In the genomic region with DNA sequence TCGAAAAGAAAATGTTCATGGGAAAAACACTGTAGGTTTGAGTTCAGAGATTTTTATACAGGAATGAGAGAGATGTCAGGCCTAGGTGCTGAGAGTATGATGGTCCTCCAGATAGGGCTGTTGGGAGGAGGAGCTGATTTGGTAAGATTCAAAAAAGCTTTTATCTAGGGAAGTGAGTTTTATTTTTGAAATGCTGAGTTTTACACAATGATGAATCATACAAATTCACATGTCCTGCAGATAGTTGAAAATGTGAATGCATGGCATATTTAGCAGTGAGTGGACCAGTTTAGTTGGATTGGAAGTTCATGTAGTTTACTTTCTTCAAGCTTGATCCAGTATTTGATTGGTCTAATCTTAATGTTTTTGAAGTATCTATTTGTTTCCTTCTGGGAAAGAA, we compare ENCODE assay signal across 23 cellular contexts.
DNase-seq lines count a peak whose midpoint lies in the region; ATAC-seq and TF ChIP-seq lines count a peak whose summit lies in the region.
"Had no signal": no experiment of that assay in that cellular context is flagged by ENCODE, and none has a peak within 500 bp of the region (broad histone marks: within the 10 kb centered on the region; RNA-seq: fewer than 3 reads in every experiment).

No MANE protein-coding gene starts in this region.

- DNase-seq in HS-5 (ENCODE audit: low read depth) (peak; percentile 34), astrocyte of the spinal cord (ENCODE audit: low read depth, low spot score) (peak; percentile 29), foreskin fibroblast (peak; percentile 36 to 59), progenitor cell of endocrine pancreas (ENCODE audit: low spot score, unreplicated experiment) (no peak), epidermal melanocyte (ENCODE audit: insufficient read length, low spot score) (no peak), T-helper 9 cell (no peak)
- DNase-seq: activated CD8-positive, alpha-beta memory T cell treated with anti-CD3 and anti-CD28 coated beads, Interleukin-2, amount 10 ng/mL, durations not matched to agents 7 days and 5 days; activated effector memory CD4-positive, alpha-beta T cell treated with anti-CD3 and anti-CD28 coated beads, Interleukin-2, amount 50 U/mL, for 16 hours; amniotic stem cell; CD8-positive, alpha-beta T cell; kidney; natural killer cell; NCI-H187; NCI-H524; SIG-M5; stimulated activated CD4-positive, alpha-beta T cell treated with anti-CD3 and anti-CD28 coated beads, Interleukin-15, amount 100 ng/mL, for 24 hours; stimulated activated naive CD4-positive, alpha-beta T cell treated with Interleukin-2 at 50 U/mL for 16 hours; T-helper 2 cell; upper lobe of left lung had no signal

- ATAC-seq in GM18520 (IDR thresholded peaks at IDR 0.05; ENCODE audit: unreplicated experiment) = no peak
- ATAC-seq: activated CD8-positive, alpha-beta memory T cell treated with anti-CD3 and anti-CD28 coated beads, Interleukin-2, amount 10 ng/mL, durations not matched to agents 7 days and 5 days; CD8-positive, alpha-beta T cell; natural killer cell had no signal

- H3K4me1 ChIP-seq in ACC112 (ENCODE audit: control insufficient read depth, insufficient read depth, low read length, unreplicated experiment) = peaks cover 23% of the 10 kb centered on the region

- no peak overlapping the region for H3K27ac Mint-ChIP-seq in progenitor cell of endocrine pancreas
- H3K27ac Mint-ChIP-seq: activated CD8-positive, alpha-beta memory T cell treated with anti-CD3 and anti-CD28 coated beads, Interleukin-2, amount 10 ng/mL, durations not matched to agents 7 days and 5 days; CD8-positive, alpha-beta T cell; natural killer cell had no signal

- no peak overlapping the region for H3K4me3 Mint-ChIP-seq in progenitor cell of endocrine pancreas (ENCODE audit: low read depth)
- H3K4me3 Mint-ChIP-seq: activated CD8-positive, alpha-beta memory T cell treated with anti-CD3 and anti-CD28 coated beads, Interleukin-2, amount 10 ng/mL, durations not matched to agents 7 days and 5 days; CD8-positive, alpha-beta T cell; natural killer cell had no signal

- H2AFZ ChIP-seq in ACC112 (ENCODE audit: low read length, unreplicated experiment) = no peak overlapping the region
- H2AFZ ChIP-seq: hepatocyte had no signal

- in situ Hi-C loops in astrocyte of the spinal cord (cut with HindIII; ENCODE audit: low sequenced_read_pairs) = no loop called here

- no peaks in the 10 kb centered on the region for H3K9me3 Mint-ChIP-seq in progenitor cell of endocrine pancreas (ENCODE audit: low read depth)
- H3K9me3 Mint-ChIP-seq: CD8-positive, alpha-beta T cell; natural killer cell had no signal

- H3K27me3 ChIP-seq in ACC112 (ENCODE audit: insufficient read depth, low read length) = no peaks in the 10 kb centered on the region
- H3K27me3 ChIP-seq: hepatocyte, upper lobe of left lung had no signal

- H3K36me3 ChIP-seq in ACC112 (ENCODE audit: insufficient read depth, low read length) = no peaks in the 10 kb centered on the region
- H3K36me3 ChIP-seq: upper lobe of left lung had no signal

- H3K79me2 ChIP-seq in ACC112 (ENCODE audit: control insufficient read depth, insufficient read depth, low read length, unreplicated experiment) = peaks cover 30% of the 10 kb centered on the region

- TF ChIP-seq CTCF in astrocyte of the spinal cord (IDR thresholded peaks at IDR 0.05; ENCODE audit: low read depth, low read length) (no peak), foreskin fibroblast (IDR thresholded peaks at IDR 0.05; ENCODE audit: low read depth, low read length) (no peak), progenitor cell of endocrine pancreas (IDR thresholded peaks at IDR 0.05; ENCODE audit: unreplicated experiment) (no peak)

- no peaks in the 10 kb centered on the region for H3K27me3 Mint-ChIP-seq in progenitor cell of endocrine pancreas
- H3K27me3 Mint-ChIP-seq: activated CD8-positive, alpha-beta memory T cell treated with anti-CD3 and anti-CD28 coated beads, Interleukin-2, amount 10 ng/mL, durations not matched to agents 7 days and 5 days had no signal

- no peak overlapping the region for H3K4me3 ChIP-seq in ACC112 (ENCODE audit: low read depth, low read length)
- no peak overlapping the region for H3K4me3 ChIP-seq in astrocyte of the spinal cord (ENCODE audit: low read depth, low read length)
- H3K4me3 ChIP-seq in foreskin fibroblast (ENCODE audit: low read depth in 1 of 2, low read length in 2 of 2) = no peak overlapping the region
- H3K4me3 ChIP-seq: coronary artery, hepatocyte, upper lobe of left lung had no signal

- H3K27ac ChIP-seq in ACC112 (ENCODE audit: low read depth, low read length) = peak overlapping the region; percentile 34
- H3K27ac ChIP-seq: coronary artery, hepatocyte, upper lobe of left lung had no signal

- no peaks in the 10 kb centered on the region for H3K36me3 Mint-ChIP-seq in progenitor cell of endocrine pancreas (ENCODE audit: insufficient read depth)
- H3K36me3 Mint-ChIP-seq: CD8-positive, alpha-beta T cell; natural killer cell had no signal

- no peaks in the 10 kb centered on the region for H3K4me1 Mint-ChIP-seq in progenitor cell of endocrine pancreas (ENCODE audit: low read depth)

Comparison
In these comparisons a context has a peak if more than half of its experiments do, and no peak if none do; other contexts are left out.
1. DNase-seq: peak in HS-5 (single experiment), astrocyte of the spinal cord (single experiment) and foreskin fibroblast (2 of 2); none in progenitor cell of endocrine pancreas (single experiment), epidermal melanocyte (single experiment) and T-helper 9 cell (single experiment).